Comparison of ENCODE assay signal across 8 cellular contexts in the genomic region with DNA sequence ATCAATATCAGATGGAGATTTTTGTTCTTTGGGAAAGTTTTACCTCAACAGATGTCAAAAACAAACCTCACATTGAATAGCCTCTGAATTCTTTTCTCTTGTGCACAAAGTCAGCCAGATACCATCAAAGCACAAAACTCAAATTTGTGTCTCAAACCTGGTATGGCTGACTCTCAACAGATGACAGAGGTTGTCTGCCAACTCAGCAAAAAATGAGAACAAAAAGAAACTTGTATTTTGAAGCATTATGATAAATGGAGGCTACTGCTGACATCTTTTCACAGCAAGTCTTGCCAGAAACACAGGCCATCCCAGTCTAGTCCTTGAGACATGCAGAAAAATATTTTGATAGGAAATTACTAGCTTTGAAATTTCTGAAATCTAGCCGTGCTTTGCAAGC.
"Had no signal": no experiment of that assay in that cellular context is flagged by ENCODE, and none has a peak within 500 bp of the region (broad histone marks: within the 10 kb centered on the region; RNA-seq: fewer than 3 reads in every experiment).

No MANE protein-coding gene starts in this region.

- H3K9me3 Mint-ChIP-seq: H9, IgD-negative memory B cell had no signal

- H3K27me3 Mint-ChIP-seq: IgD-negative memory B cell had no signal

- DNase-seq: GM23248, GOT3, H9, HCEC 1CT, KG1 had no signal

- FAIRE-seq: H54 had no signal

- H2AFZ ChIP-seq: GM23248 had no signal

- H3K4me3 Mint-ChIP-seq: H9, IgD-negative memory B cell had no signal

- H3K27ac Mint-ChIP-seq: H9, IgD-negative memory B cell had no signal

- H3K4me3 ChIP-seq: GM23248 had no signal

- H3K9ac ChIP-seq: GM23248 had no signal

- H3K27ac ChIP-seq: GM23248, HL-60 had no signal
